8 cellular contexts compared by ENCODE assay signal in the genomic region with DNA sequence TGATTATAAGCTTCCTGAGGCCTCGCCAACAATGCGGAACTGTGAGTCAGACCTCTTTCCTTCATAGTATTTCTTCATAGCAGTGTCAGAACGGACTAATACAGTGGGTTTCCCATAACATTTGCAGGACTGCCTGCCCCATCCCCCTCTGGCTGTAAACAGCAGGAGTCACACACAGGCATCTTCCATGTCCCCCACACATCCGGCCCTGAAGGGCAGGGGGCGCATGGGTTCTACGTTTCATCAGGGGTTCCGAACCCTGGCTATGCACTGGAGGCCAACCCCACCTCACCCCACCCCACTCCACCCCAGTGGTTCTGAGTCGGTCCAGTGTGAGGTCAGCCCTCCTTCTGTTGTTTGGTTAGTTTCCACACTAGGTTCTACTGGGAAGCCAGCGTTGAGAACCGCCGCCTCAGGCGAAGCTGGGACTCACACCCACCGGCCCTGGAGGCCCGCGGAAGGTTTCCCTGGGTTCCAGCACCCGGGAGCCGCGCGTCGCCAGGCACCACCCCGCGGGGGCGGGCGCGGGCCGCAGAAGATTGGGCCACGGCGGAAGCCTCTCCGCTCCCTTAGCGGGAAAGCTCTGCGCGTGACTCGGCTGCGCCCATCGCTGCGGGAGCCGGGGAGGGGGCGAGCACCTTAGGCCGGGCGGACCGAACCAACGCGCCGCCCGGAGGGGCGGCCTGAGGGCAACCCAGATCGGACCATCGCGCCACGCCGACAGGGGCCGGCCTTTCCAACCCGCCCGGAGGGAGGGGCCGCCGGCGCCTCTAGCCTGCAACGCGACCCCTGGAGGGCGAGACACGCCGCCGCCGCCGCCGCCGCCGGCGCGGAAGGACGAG. TPM values are rescaled to one million over a fixed set of nuclear protein-coding genes. Genes with fewer than 3 reads are reported as not detected.
DNase-seq lines count a peak whose midpoint lies in the region; ATAC-seq and TF ChIP-seq lines count a peak whose summit lies in the region.

A gene with protein sequence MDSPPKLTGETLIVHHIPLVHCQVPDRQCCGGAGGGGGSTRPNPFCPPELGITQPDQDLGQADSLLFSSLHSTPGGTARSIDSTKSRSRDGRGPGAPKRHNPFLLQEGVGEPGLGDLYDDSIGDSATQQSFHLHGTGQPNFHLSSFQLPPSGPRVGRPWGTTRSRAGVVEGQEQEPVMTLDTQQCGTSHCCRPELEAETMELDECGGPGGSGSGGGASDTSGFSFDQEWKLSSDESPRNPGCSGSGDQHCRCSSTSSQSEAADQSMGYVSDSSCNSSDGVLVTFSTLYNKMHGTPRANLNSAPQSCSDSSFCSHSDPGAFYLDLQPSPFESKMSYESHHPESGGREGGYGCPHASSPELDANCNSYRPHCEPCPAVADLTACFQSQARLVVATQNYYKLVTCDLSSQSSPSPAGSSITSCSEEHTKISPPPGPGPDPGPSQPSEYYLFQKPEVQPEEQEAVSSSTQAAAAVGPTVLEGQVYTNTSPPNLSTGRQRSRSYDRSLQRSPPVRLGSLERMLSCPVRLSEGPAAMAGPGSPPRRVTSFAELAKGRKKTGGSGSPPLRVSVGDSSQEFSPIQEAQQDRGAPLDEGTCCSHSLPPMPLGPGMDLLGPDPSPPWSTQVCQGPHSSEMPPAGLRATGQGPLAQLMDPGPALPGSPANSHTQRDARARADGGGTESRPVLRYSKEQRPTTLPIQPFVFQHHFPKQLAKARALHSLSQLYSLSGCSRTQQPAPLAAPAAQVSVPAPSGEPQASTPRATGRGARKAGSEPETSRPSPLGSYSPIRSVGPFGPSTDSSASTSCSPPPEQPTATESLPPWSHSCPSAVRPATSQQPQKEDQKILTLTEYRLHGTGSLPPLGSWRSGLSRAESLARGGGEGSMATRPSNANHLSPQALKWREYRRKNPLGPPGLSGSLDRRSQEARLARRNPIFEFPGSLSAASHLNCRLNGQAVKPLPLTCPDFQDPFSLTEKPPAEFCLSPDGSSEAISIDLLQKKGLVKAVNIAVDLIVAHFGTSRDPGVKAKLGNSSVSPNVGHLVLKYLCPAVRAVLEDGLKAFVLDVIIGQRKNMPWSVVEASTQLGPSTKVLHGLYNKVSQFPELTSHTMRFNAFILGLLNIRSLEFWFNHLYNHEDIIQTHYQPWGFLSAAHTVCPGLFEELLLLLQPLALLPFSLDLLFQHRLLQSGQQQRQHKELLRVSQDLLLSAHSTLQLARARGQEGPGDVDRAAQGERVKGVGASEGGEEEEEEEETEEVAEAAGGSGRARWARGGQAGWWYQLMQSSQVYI (N-terminal part only) (plus strand): TSS at position 799 of the 842 bp plus-strand sequence. CDS start 56,411 bp downstream, outside the sequence.

- H3K4me3 ChIP-seq in CD4-positive, alpha-beta memory T cell (ENCODE audit: low read length in 2 of 2) = peak within 1 kb of the TSS in 1 of 2 donors; percentile 45
- H3K4me3 ChIP-seq in endodermal cell (ENCODE audit: low read length) (peak within 1 kb of the TSS; percentile 83), lung (peak within 1 kb of the TSS; percentile 89), Karpas-422 (ENCODE audit: low read length) (no peak within 1 kb of the TSS)

- H3K79me2 ChIP-seq in Karpas-422 (ENCODE audit: low read length) = no peaks in the 10 kb centered on the region

- peaks cover 7 to 20% (median 13%) of the 10 kb centered on the region in 4 donors for H3K4me1 Mint-ChIP-seq in CD4-positive, alpha-beta memory T cell
- peaks cover 61% of the 10 kb centered on the region for H3K4me1 Mint-ChIP-seq in HFFc6 (ENCODE audit: low read depth)
- H3K4me1 Mint-ChIP-seq in endodermal cell = peaks cover 26% of the 10 kb centered on the region

- peak; percentile 88 for ATAC-seq in lung (ENCODE audit: insufficient read depth, low FRiP score)

- H3K9me2 ChIP-seq in Karpas-422 (replicated peaks; ENCODE audit: insufficient read depth, low read length) = no peaks in the 10 kb centered on the region

- intact Hi-C loops in CD4-positive, alpha-beta memory T cell (cut with micrococcal nuclease) = loop anchor here (10.0 kb wide), 1 partner anchor 395 kb away; no protein-coding TSS in a partner anchor

- no peaks in the 10 kb centered on the region for H3K9me3 ChIP-seq in CD4-positive, alpha-beta memory T cell (ENCODE audit: control insufficient read depth in 1 of 2, low read length in 2 of 2)
- peaks cover 14% of the 10 kb centered on the region for H3K9me3 ChIP-seq in endodermal cell (ENCODE audit: control insufficient read depth, low read length)
- no peaks in the 10 kb centered on the region for H3K9me3 ChIP-seq in lung (ENCODE audit: control insufficient read depth in 2 of 2, insufficient read depth in 1 of 2, low read length in 1 of 2)
- no peaks in the 10 kb centered on the region for H3K9me3 ChIP-seq in Karpas-422 (ENCODE audit: low read length)

- no peaks in the 10 kb centered on the region for H3K9me3 Mint-ChIP-seq in CD4-positive, alpha-beta memory T cell
- H3K9me3 Mint-ChIP-seq in HFFc6 (peaks cover 16% of the 10 kb centered on the region), endodermal cell (peaks cover 8% of the 10 kb centered on the region)

- no peak within 1 kb of the TSS for H3K4me2 ChIP-seq in Karpas-422 (ENCODE audit: low read depth, low read length, poor library complexity, severe bottlenecking)

- H3K27me3 ChIP-seq in CD4-positive, alpha-beta memory T cell (ENCODE audit: insufficient read depth, low read length) = peaks cover 6% of the 10 kb centered on the region
- no peaks in the 10 kb centered on the region for H3K27me3 ChIP-seq in endodermal cell (ENCODE audit: control insufficient read depth, insufficient read depth, low read length, poor library complexity, severe bottlenecking)
- no peaks in the 10 kb centered on the region for H3K27me3 ChIP-seq in lung (ENCODE audit: control insufficient read depth, insufficient read depth)
- H3K27me3 ChIP-seq in Karpas-422 (ENCODE audit: low read length) = no peaks in the 10 kb centered on the region

- TF ChIP-seq CTCF in HFFc6 (IDR thresholded peaks at IDR 0.05) (peak; percentile 72), endodermal cell (conservative IDR thresholded peaks at IDR 0.05) (peak; percentile 69), lung (IDR thresholded peaks at IDR 0.05; ENCODE audit: control extremely low read depth, extremely low read depth) (no peak)

- no peak within 1 kb of the TSS for H3K27ac ChIP-seq in CD4-positive, alpha-beta memory T cell (ENCODE audit: low read depth, low read length)
- H3K27ac ChIP-seq in endodermal cell (ENCODE audit: low read depth, low read length) (peak within 1 kb of the TSS; percentile 57), lung (ENCODE audit: low read depth in 1 of 2, low read length in 1 of 2) (peak within 1 kb of the TSS; percentile 95 to 98), Karpas-422 (ENCODE audit: low read length) (no peak within 1 kb of the TSS)

- no peaks in the 10 kb centered on the region for H3K36me3 Mint-ChIP-seq in CD4-positive, alpha-beta memory T cell
- H3K36me3 Mint-ChIP-seq in HFFc6 (ENCODE audit: low read depth) (peaks cover 31% of the 10 kb centered on the region), endodermal cell (ENCODE audit: low read depth) (no peaks in the 10 kb centered on the region)

- no peaks in the 10 kb centered on the region for H4K20me1 ChIP-seq in Karpas-422 (ENCODE audit: insufficient read depth, low read depth, low read length)

- CTCF ChIA-PET in CD4-positive, alpha-beta memory T cell (lab: Charles Lee; ENCODE audit: partially characterized antibody) = interaction anchor here (0.9 to 1.3 kb wide), 3 partner anchors 11 to 64 kb away, joined by 3 to 4 read pairs (median 3); no protein-coding TSS in a partner anchor

- peak within 1 kb of the TSS; percentile 55 to 85 (median 78) for H3K4me3 Mint-ChIP-seq in CD4-positive, alpha-beta memory T cell
- H3K4me3 Mint-ChIP-seq in HFFc6 (peak within 1 kb of the TSS; percentile 95), endodermal cell (peak within 1 kb of the TSS; percentile 96)

- peak within 1 kb of the TSS; percentile 79 for H3K9ac ChIP-seq in endodermal cell (ENCODE audit: extremely low read depth, low read length, poor library complexity, severe bottlenecking)
- no peak within 1 kb of the TSS for H3K9ac ChIP-seq in Karpas-422 (ENCODE audit: low read length)

- H2AFZ ChIP-seq in Karpas-422 (ENCODE audit: low read length) = no peak within 1 kb of the TSS

- H3K4me1 ChIP-seq in CD4-positive, alpha-beta memory T cell (ENCODE audit: insufficient read depth, low read length) = peaks cover 11% of the 10 kb centered on the region
- no peaks in the 10 kb centered on the region for H3K4me1 ChIP-seq in endodermal cell (ENCODE audit: control insufficient read depth, insufficient read depth, low read length)
- H3K4me1 ChIP-seq in lung (ENCODE audit: control insufficient read depth in 2 of 2, insufficient read depth in 2 of 2, low read length in 2 of 2) = peaks cover 4 to 15% of the 10 kb centered on the region in 2 donors
- no peaks in the 10 kb centered on the region for H3K4me1 ChIP-seq in Karpas-422 (ENCODE audit: low read length)

- H3K27me3 Mint-ChIP-seq in CD4-positive, alpha-beta memory T cell = peaks cover 16 to 23% of the 10 kb centered on the region in 2 donors
- H3K27me3 Mint-ChIP-seq in HFFc6 (ENCODE audit: insufficient read depth) = peaks cover 3% of the 10 kb centered on the region; the same call in 1 of the 2 replicates
- H3K27me3 Mint-ChIP-seq in endodermal cell (ENCODE audit: insufficient read depth) = no peaks in the 10 kb centered on the region

- WGBS in endodermal cell (ENCODE audit: insufficient coverage in 1 of 2, insufficient read length in 1 of 2), 2 experiments = 1 to 5% methylated on average over 23 to 71 of the region's 71 CpGs
- 1% methylated on average over 65 to 71 of the region's 71 CpGs for WGBS in lung, 2 donors

- no peaks in the 10 kb centered on the region for H3K36me3 ChIP-seq in CD4-positive, alpha-beta memory T cell (ENCODE audit: insufficient read depth, low read length)
- no peaks in the 10 kb centered on the region for H3K36me3 ChIP-seq in endodermal cell (ENCODE audit: control insufficient read depth, insufficient read depth, low read length)
- no peaks in the 10 kb centered on the region for H3K36me3 ChIP-seq in lung (ENCODE audit: control insufficient read depth in 2 of 2, insufficient read depth in 2 of 2, low read length in 2 of 2)
- no peaks in the 10 kb centered on the region for H3K36me3 ChIP-seq in Karpas-422 (ENCODE audit: insufficient read depth, low read length)

- H3K27ac Mint-ChIP-seq in CD4-positive, alpha-beta memory T cell = peak within 1 kb of the TSS in 3 of 7 donors; percentile 31 to 36 (median 35)
- H3K27ac Mint-ChIP-seq in HFFc6 (peak within 1 kb of the TSS; percentile 93), endodermal cell (peak within 1 kb of the TSS; percentile 95)

- POLR2A ChIA-PET in CD4-positive, alpha-beta memory T cell (lab: Charles Lee; ENCODE audit: partially characterized antibody) = no interaction called here

- peak in 4 of 5 donors; percentile 16 to 30 (median 24) for DNase-seq in CD4-positive, alpha-beta memory T cell
- DNase-seq in HFFc6 (peak; percentile 92), NCI-H524 treated with DMSO at 0.1 percent for 48 hours (lab: John Stamatoyannopoulos, UW) (peak; percentile 27), endodermal cell (peak; percentile 97), lung (ENCODE audit: low spot score) (peak; percentile 81), Karpas-422 (no peak)
- DNase-seq in activated CD8-positive, alpha-beta memory T cell treated with anti-CD3 and anti-CD28 coated beads for 24 hours = peak; percentile 82
- DNase-seq in stimulated activated CD4-positive, alpha-beta T cell treated with anti-CD3 and anti-CD28 coated beads, Interleukin-4, amount 100 ng/mL, for 48 hours (ENCODE audit: low read depth in 2 of 2) = peak; percentile 42 to 45

RNA-seq across cellular contexts. Expression of the gene that starts here (rescaled TPM):
- under 1 TPM; 0.50 to 0.55 TPM for total RNA-seq in CD4-positive, alpha-beta memory T cell
- under 1 TPM in 1 of 2 donors, not detected in 1; 0.05 TPM for polyA plus RNA-seq in CD4-positive, alpha-beta memory T cell
- 10 to 100 TPM; 54.0 to 70.7 (median 59.9) TPM for total RNA-seq in HFFc6 (2021; fragmentation: NEBNext Ultra II Directional; extraction: Animal tissue kit (Norgen Biotek cat#: 25700))
- total RNA-seq in endodermal cell = 10 to 100 TPM; 17.2 to 21.0 TPM
- 16.3 TPM for polyA plus RNA-seq in endodermal cell (2013, experiment 1 of 2)
- 15.9 TPM for polyA plus RNA-seq in endodermal cell (2013, experiment 2 of 2)
- total RNA-seq in lung = 10 to 100 TPM; 12.2 to 25.7 TPM
- 10 to 100 TPM; 12.8 to 16.6 TPM for polyA plus RNA-seq in lung
- not detected in 2 replicates for total RNA-seq in Karpas-422 (2014; rRNA removed; shearing (Covaris generic); ENCODE audit: low replicate concordance)

Comparison
In these comparisons a context has a peak if more than half of its experiments do, and no peak if none do; other contexts are left out.
1. RNA of the gene that starts here (total RNA-seq): 54.0 to 70.7 TPM in HFFc6, 12.2 to 25.7 TPM in lung and 17.2 to 21.0 TPM in endodermal cell; 0.50 to 0.55 TPM in CD4-positive, alpha-beta memory T cell and not detected in Karpas-422; every median in the first group is over 4 times any median in the second.
2. RNA of the gene that starts here (polyA plus RNA-seq): 12.8 to 16.6 TPM in lung; 0.05 TPM in CD4-positive, alpha-beta memory T cell; every median in the first group is over 10 times any median in the second.
3. Peak in DNase-seq in CD4-positive, alpha-beta memory T cell; RNA of the gene not detected or under 1 TPM.
4. H3K27ac ChIP-seq: peak in endodermal cell (single experiment) and lung (2 of 2); none in CD4-positive, alpha-beta memory T cell (single experiment) and Karpas-422 (single experiment).
5. Peak in every context shown above with its lines, with median percentiles within 50 percentile points of each other: H3K4me3 Mint-ChIP-seq.